13 cellular contexts compared by ENCODE assay signal in the genomic region with DNA sequence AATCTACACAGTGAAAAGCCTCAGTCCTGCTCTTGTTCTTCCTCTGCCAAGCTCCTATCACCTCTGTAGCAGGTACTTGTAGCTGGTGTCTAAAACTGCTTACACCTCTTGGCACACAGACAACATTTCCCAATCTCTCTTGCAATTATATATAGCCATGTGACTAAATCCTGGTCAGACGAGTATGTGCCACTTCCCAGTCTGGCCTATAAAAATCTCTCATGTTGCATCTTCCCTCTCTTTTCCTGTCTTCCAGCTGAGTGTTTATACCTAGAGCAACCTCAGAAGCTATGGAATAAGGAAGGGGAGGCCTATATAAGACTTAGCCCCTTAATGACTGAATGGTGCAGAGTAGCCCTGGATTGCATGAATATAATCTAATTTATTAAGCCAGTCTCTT.
DNase-seq lines count a peak whose midpoint lies in the region; ATAC-seq and TF ChIP-seq lines count a peak whose summit lies in the region.
"Had no signal": no experiment of that assay in that cellular context is flagged by ENCODE, and none has a peak within 500 bp of the region (broad histone marks: within the 10 kb centered on the region; RNA-seq: fewer than 3 reads in every experiment).

No MANE protein-coding gene starts in this region.

- peak; percentile 47 for DNase-seq in DMS79 (lab: John Stamatoyannopoulos, UW)
- DNase-seq in NCI-H1105 (lab: John Stamatoyannopoulos, UW) = peak; percentile 69
- DNase-seq in lower lobe of right lung = no peak
- DNase-seq in stimulated activated CD8-positive, alpha-beta memory T cell treated with anti-CD3 and anti-CD28 coated beads, Interleukin-4, amount 100 ng/mL, for 48 hours = no peak
- DNase-seq in activated CD8-positive, alpha-beta memory T cell treated with anti-CD3 and anti-CD28 coated beads, Interleukin-2, amount 50 U/mL, for 4 hours = no peak
- DNase-seq: activated naive CD8-positive, alpha-beta T cell treated with anti-CD3 and anti-CD28 coated beads, Interleukin-2, amount 10 ng/mL, durations not matched to agents 7 days and 5 days; H7; NK-92 treated with Interleukin-12 subunit alpha and Interleukin-12 subunit beta, amount 100 ng/mL, for 24 hours; T-cell had no signal

- TF ChIP-seq CTCF in brain (conservative IDR thresholded peaks at IDR 0.05) (no peak), lower lobe of right lung (IDR thresholded peaks at IDR 0.05) (no peak)

- ATAC-seq in lower lobe of right lung (peak; percentile 74 to 91), HG02970 (IDR thresholded peaks at IDR 0.05; ENCODE audit: low FRiP score, unreplicated experiment) (no peak), GM18498 (IDR thresholded peaks at IDR 0.05; ENCODE audit: unreplicated experiment) (no peak)
- ATAC-seq: T-cell had no signal

- H3K4me1 ChIP-seq in lower lobe of right lung = no peaks in the 10 kb centered on the region

- no peak overlapping the region for H3K27ac ChIP-seq in lower lobe of right lung
- H3K27ac ChIP-seq: KMS-11 had no signal

- intact Hi-C loops in lower lobe of right lung (cut with DNase I) = no loop called here

- peaks cover 0 to 16% (median 12%) of the 10 kb centered on the region in 5 experiments for H3K9me3 Mint-ChIP-seq in brain
- H3K9me3 Mint-ChIP-seq: T-cell had no signal

- peaks cover 31% of the 10 kb centered on the region for H3K36me3 Mint-ChIP-seq in brain
- H3K36me3 Mint-ChIP-seq: activated naive CD8-positive, alpha-beta T cell treated with anti-CD3 and anti-CD28 coated beads, Interleukin-2, amount 10 ng/mL, durations not matched to agents 7 days and 5 days; T-cell had no signal

- H3K4me3 ChIP-seq in lower lobe of right lung = no peak overlapping the region

- H3K4me1 Mint-ChIP-seq in brain = peaks cover 45% of the 10 kb centered on the region
- H3K4me1 Mint-ChIP-seq: activated naive CD8-positive, alpha-beta T cell treated with anti-CD3 and anti-CD28 coated beads, Interleukin-2, amount 10 ng/mL, durations not matched to agents 7 days and 5 days; T-cell had no signal

- no peak overlapping the region for H3K4me3 Mint-ChIP-seq in brain
- H3K4me3 Mint-ChIP-seq: activated naive CD8-positive, alpha-beta T cell treated with anti-CD3 and anti-CD28 coated beads, Interleukin-2, amount 10 ng/mL, durations not matched to agents 7 days and 5 days; T-cell had no signal

- H3K27me3 Mint-ChIP-seq in brain = no peaks in the 10 kb centered on the region
- H3K27me3 Mint-ChIP-seq: activated naive CD8-positive, alpha-beta T cell treated with anti-CD3 and anti-CD28 coated beads, Interleukin-2, amount 10 ng/mL, durations not matched to agents 7 days and 5 days had no signal

- H3K27me3 ChIP-seq in lower lobe of right lung (ENCODE audit: low read depth) = no peaks in the 10 kb centered on the region

- H3K9me3 ChIP-seq in lower lobe of right lung = no peaks in the 10 kb centered on the region

- H3K27ac Mint-ChIP-seq in brain = peak overlapping the region in 4 of 5 experiments; percentile 30 to 76 (median 45)
- H3K27ac Mint-ChIP-seq: activated naive CD8-positive, alpha-beta T cell treated with anti-CD3 and anti-CD28 coated beads, Interleukin-2, amount 10 ng/mL, durations not matched to agents 7 days and 5 days; T-cell had no signal

- H3K36me3 ChIP-seq in lower lobe of right lung = no peaks in the 10 kb centered on the region

Comparison
In these comparisons a context has a peak if more than half of its experiments do, and no peak if none do; other contexts are left out.
1. DNase-seq: peak in DMS79 (single experiment) and NCI-H1105 (single experiment); none in lower lobe of right lung (single experiment), stimulated activated CD8-positive, alpha-beta memory T cell treated with anti-CD3 and anti-CD28 coated beads, Interleukin-4, amount 100 ng/mL, for 48 hours (single experiment) and activated CD8-positive, alpha-beta memory T cell treated with anti-CD3 and anti-CD28 coated beads, Interleukin-2, amount 50 U/mL, for 4 hours (single experiment).
2. ATAC-seq: peak in lower lobe of right lung (2 of 2); none in HG02970 (single experiment) and GM18498 (single experiment).